15 cellular contexts compared by ENCODE assay signal in genomic region chr9:86181379-86182315, GRCh38.
"Had no signal": no experiment of that assay in that cellular context is flagged by ENCODE, and none has a peak within 500 bp of the region (broad histone marks: within the 10 kb centered on the region; RNA-seq: fewer than 3 reads in every experiment).

No MANE protein-coding gene starts in this region.

- H3K27ac ChIP-seq: left ventricle myocardium inferior, testis had no signal

- DNase-seq: activated CD4-positive, alpha-beta T cell treated with anti-CD3 and anti-CD28 coated beads, Interleukin-2, amount 50 U/mL, for 4 hours; activated CD8-positive, alpha-beta memory T cell treated with anti-CD3 and anti-CD28 coated beads, Interleukin-2, amount 10 ng/mL, durations not matched to agents 7 days and 5 days; activated effector memory CD4-positive, alpha-beta T cell treated with Interleukin-2 at 50 U/mL for 16 hours; activated T-cell treated with anti-CD3 and anti-CD28 coated beads, Interleukin-2, amount 50 U/mL, for 24 hours; amygdala; cerebellar nuclear complex; islet precursor cell; left ventricle myocardium inferior; mesendoderm; nephron progenitor cell; stimulated activated CD4-positive, alpha-beta T cell treated with anti-CD3 and anti-CD28 coated beads, Interleukin-4, amount 100 ng/mL, for 4 hours; stimulated activated naive CD8-positive, alpha-beta T cell treated with anti-CD3 and anti-CD28 coated beads, Interleukin-15, amount 100 ng/mL, for 72 hours; testis had no signal

- ATAC-seq: activated CD4-positive, CD25-positive, alpha-beta regulatory T cell treated with anti-CD3 and anti-CD28 coated beads, Interleukin-2, amount 50 U/mL, for 24 hours; activated CD8-positive, alpha-beta memory T cell treated with anti-CD3 and anti-CD28 coated beads, Interleukin-2, amount 10 ng/mL, durations not matched to agents 7 days and 5 days; activated naive CD4-positive, alpha-beta T cell treated with anti-CD3 and anti-CD28 coated beads, Interleukin-2, amount 50 U/mL, for 72 hours; stimulated activated naive CD8-positive, alpha-beta T cell treated with anti-CD3 and anti-CD28 coated beads, Interleukin-15, amount 100 ng/mL, for 72 hours had no signal

- H3K4me3 ChIP-seq: left ventricle myocardium inferior, testis had no signal

- H3K9me3 ChIP-seq: left ventricle myocardium inferior, testis had no signal

- H3K36me3 ChIP-seq: left ventricle myocardium inferior had no signal

- H3K27me3 ChIP-seq: testis had no signal

- H3K4me1 ChIP-seq: testis had no signal
